Comparison of ENCODE assay signal across 16 cellular contexts in the genomic region with DNA sequence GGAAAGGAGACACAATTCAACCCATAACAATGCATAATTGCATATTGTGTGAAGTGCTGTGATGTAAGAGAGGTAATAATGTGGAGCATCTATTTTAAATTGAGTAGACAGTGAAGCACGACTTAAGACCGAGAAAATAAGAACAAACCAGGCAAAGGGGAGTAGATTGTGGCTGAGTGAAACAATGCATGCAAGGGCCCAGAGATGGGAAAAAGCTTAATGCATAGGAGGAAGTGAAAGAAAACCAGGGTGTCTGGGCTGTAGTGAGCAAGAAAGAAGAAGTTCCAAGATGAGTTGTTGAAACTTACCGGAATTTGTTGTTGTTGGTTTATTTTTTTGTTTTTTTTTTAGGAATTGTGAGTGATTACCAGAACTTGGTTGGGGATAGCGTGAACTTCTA.
DNase-seq lines count a peak whose midpoint lies in the region; ATAC-seq, FAIRE-seq and TF ChIP-seq lines count a peak whose summit lies in the region.
"Had no signal": no experiment of that assay in that cellular context is flagged by ENCODE, and none has a peak within 500 bp of the region (broad histone marks: within the 10 kb centered on the region; RNA-seq: fewer than 3 reads in every experiment).

No MANE protein-coding gene starts in this region.

- DNase-seq in medulla oblongata (ENCODE audit: extremely low spot score) (peak; percentile 66), NCI-H510A (lab: John Stamatoyannopoulos, UW) (no peak), kidney (no peak), DMS114 treated with DMSO at 0.1 percent for 48 hours (lab: John Stamatoyannopoulos, UW; ENCODE audit: unreplicated experiment) (no peak)
- DNase-seq in effector memory CD8-positive, alpha-beta T cell, result no peak
- DNase-seq: activated CD4-positive, alpha-beta T cell treated with anti-CD3 and anti-CD28 coated beads, Interleukin-2, amount 50 U/mL, for 4 hours; activated naive CD8-positive, alpha-beta T cell treated with anti-CD3 and anti-CD28 coated beads, Interleukin-2, amount 10 ng/mL, durations not matched to agents 7 days and 5 days; C1 segment of cervical spinal cord; HCEC 1CT; left colon; NCI-H446 treated with DMSO at 0.1 percent for 48 hours; stimulated activated naive CD4-positive, alpha-beta T cell treated with Interleukin-2 at 50 U/mL for 16 hours; SW 1271 had no signal

- no peak overlapping the region for H3K27ac Mint-ChIP-seq in effector memory CD8-positive, alpha-beta T cell
- H3K27ac Mint-ChIP-seq: activated naive CD8-positive, alpha-beta T cell treated with anti-CD3 and anti-CD28 coated beads, Interleukin-2, amount 10 ng/mL, durations not matched to agents 7 days and 5 days had no signal

- H3K36me3 ChIP-seq in kidney (ENCODE audit: control insufficient read depth in 1 of 2, insufficient read depth in 2 of 2, low read length in 2 of 2), result no peaks in the 10 kb centered on the region

- TF ChIP-seq CTCF in kidney (IDR thresholded peaks at IDR 0.05; ENCODE audit: borderline replicate concordance, extremely low read depth, insufficient read depth), result no peak

- ATAC-seq in GM18867 (IDR thresholded peaks at IDR 0.05; ENCODE audit: unreplicated experiment), result peak; percentile 87
- peak; percentile 59 for ATAC-seq in GM21737 (IDR thresholded peaks at IDR 0.05; ENCODE audit: unreplicated experiment)
- ATAC-seq in HG03520 (IDR thresholded peaks at IDR 0.05; ENCODE audit: unreplicated experiment), result peak; percentile 82
- no peak for ATAC-seq in effector memory CD8-positive, alpha-beta T cell (replicated peaks)
- ATAC-seq: left colon had no signal

- FAIRE-seq in kidney (lab: Jason Lieb, UNC), result no peak

- intact Hi-C loops in kidney (cut with DNase I), result no loop called here

- no peak overlapping the region for H3K9ac ChIP-seq in kidney (ENCODE audit: low read length in 2 of 2)

- no peak overlapping the region for H3K4me3 ChIP-seq in kidney (ENCODE audit: low read length in 2 of 2)

- peaks cover 0 to 4% of the 10 kb centered on the region in 2 donors for H3K4me1 Mint-ChIP-seq in effector memory CD8-positive, alpha-beta T cell (ENCODE audit: low read depth in 2 of 2)
- H3K4me1 Mint-ChIP-seq: activated naive CD8-positive, alpha-beta T cell treated with anti-CD3 and anti-CD28 coated beads, Interleukin-2, amount 10 ng/mL, durations not matched to agents 7 days and 5 days had no signal

- no peak overlapping the region for H3K4me3 Mint-ChIP-seq in effector memory CD8-positive, alpha-beta T cell
- H3K4me3 Mint-ChIP-seq: activated naive CD8-positive, alpha-beta T cell treated with anti-CD3 and anti-CD28 coated beads, Interleukin-2, amount 10 ng/mL, durations not matched to agents 7 days and 5 days had no signal

- H3K9me3 Mint-ChIP-seq in effector memory CD8-positive, alpha-beta T cell, result no peaks in the 10 kb centered on the region
- H3K9me3 Mint-ChIP-seq: activated naive CD8-positive, alpha-beta T cell treated with anti-CD3 and anti-CD28 coated beads, Interleukin-2, amount 10 ng/mL, durations not matched to agents 7 days and 5 days had no signal

- H3K9me3 ChIP-seq in kidney (ENCODE audit: control insufficient read depth in 1 of 2, low read length in 2 of 2), result no peaks in the 10 kb centered on the region

- no peaks in the 10 kb centered on the region for H3K4me1 ChIP-seq in kidney (ENCODE audit: control insufficient read depth in 1 of 2, insufficient read depth in 1 of 2, low read depth in 1 of 2, low read length in 2 of 2)

- no peak overlapping the region for H3K27ac ChIP-seq in kidney (ENCODE audit: low read depth in 2 of 2, low read length in 2 of 2)

- no peaks in the 10 kb centered on the region for H3K36me3 Mint-ChIP-seq in effector memory CD8-positive, alpha-beta T cell (ENCODE audit: insufficient read depth)
- H3K36me3 Mint-ChIP-seq: activated naive CD8-positive, alpha-beta T cell treated with anti-CD3 and anti-CD28 coated beads, Interleukin-2, amount 10 ng/mL, durations not matched to agents 7 days and 5 days had no signal

- peaks cover 0 to 5% of the 10 kb centered on the region in 2 donors for H3K27me3 Mint-ChIP-seq in effector memory CD8-positive, alpha-beta T cell
- H3K27me3 Mint-ChIP-seq: activated naive CD8-positive, alpha-beta T cell treated with anti-CD3 and anti-CD28 coated beads, Interleukin-2, amount 10 ng/mL, durations not matched to agents 7 days and 5 days had no signal
